11 cellular contexts compared by ENCODE assay signal in the genomic region with DNA sequence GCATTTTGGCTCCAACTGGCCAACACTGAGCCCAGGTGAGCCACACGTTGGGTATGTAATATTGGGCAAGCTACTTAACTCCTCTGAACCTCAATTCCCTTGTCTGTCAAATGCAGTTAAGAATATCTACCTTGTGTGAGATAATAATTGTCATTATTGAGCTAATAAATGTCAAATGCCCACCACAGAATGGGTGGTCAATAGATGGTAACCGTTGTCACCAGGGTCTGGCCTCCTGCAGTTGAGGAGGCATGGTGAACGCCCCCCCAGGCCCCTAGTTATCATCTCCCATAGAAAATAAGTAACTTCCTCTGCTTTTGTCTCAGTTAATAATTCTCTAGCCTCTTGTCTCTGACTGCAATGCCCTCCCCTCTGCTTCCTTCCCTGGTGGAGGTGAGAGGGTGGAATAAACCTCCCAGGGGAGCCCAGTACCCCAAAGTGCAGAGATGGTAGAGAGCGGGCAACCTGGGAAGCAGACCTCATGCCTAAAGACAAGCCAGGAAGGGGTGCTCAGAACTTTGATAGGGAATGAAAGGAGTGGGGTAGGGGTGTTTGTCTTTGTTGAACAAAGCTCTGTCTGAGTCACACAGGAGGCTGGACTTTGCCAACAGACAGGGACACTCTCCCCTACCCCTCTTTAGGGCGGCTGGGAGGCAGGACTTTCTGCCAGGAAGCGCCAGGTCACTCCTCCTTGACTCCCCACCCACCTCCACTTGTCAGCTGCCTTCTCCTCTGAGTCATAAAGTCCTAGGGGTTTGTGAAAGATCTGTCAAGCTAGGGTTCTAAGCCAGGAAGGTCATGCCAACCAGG. TPM values are rescaled to one million over a fixed set of nuclear protein-coding genes. Genes with fewer than 3 reads are reported as not detected.
DNase-seq lines count a peak whose midpoint lies in the region; ATAC-seq lines count a peak whose summit lies in the region.
"Had no signal": no experiment of that assay in that cellular context is flagged by ENCODE, and none has a peak within 500 bp of the region (broad histone marks: within the 10 kb centered on the region; RNA-seq: fewer than 3 reads in every experiment).

No MANE protein-coding gene starts in this region.

- H3K9ac ChIP-seq in Karpas-422 (ENCODE audit: low read length), result no peak overlapping the region

- no peaks in the 10 kb centered on the region for H3K9me2 ChIP-seq in Karpas-422 (replicated peaks; ENCODE audit: insufficient read depth, low read length)

- H3K79me2 ChIP-seq in Karpas-422 (ENCODE audit: low read length), result no peaks in the 10 kb centered on the region

- WGBS in mesodermal cell (ENCODE audit: insufficient coverage in 2 of 2), 2 experiments, result 53 to 88% methylated on average over 2 to 4 of the region's 6 CpGs

- peak; percentile 73 for ATAC-seq in activated naive CD8-positive, alpha-beta T cell treated with anti-CD3 and anti-CD28 coated beads, Interleukin-2, amount 50 U/mL, for 24 hours
- ATAC-seq in GM21576 (IDR thresholded peaks at IDR 0.05; ENCODE audit: unreplicated experiment) (no peak), HG02642 (IDR thresholded peaks at IDR 0.05; ENCODE audit: poor library complexity, unreplicated experiment) (no peak)

- no peak overlapping the region for H2AFZ ChIP-seq in Karpas-422 (ENCODE audit: low read length)

- H3K9me3 ChIP-seq in mesodermal cell (ENCODE audit: control insufficient read depth, low read length) (no peaks in the 10 kb centered on the region), Karpas-422 (ENCODE audit: low read length) (no peaks in the 10 kb centered on the region)
- H3K9me3 ChIP-seq: ascending aorta, SJSA1 had no signal

- peak overlapping the region; percentile 51 for H3K27ac ChIP-seq in mesodermal cell (ENCODE audit: low read depth, low read length, severe bottlenecking)
- H3K27ac ChIP-seq in Karpas-422 (ENCODE audit: low read length), result no peak overlapping the region
- H3K27ac ChIP-seq: ascending aorta, SJSA1 had no signal

- H3K4me1 Mint-ChIP-seq in activated naive CD8-positive, alpha-beta T cell treated with anti-CD3 and anti-CD28 coated beads, Interleukin-2, amount 50 U/mL, for 24 hours, result peaks cover 5% of the 10 kb centered on the region

- H3K4me3 ChIP-seq in mesodermal cell (ENCODE audit: extremely low read depth, insufficient read depth, low read length, poor library complexity, severe bottlenecking), result no peak overlapping the region
- H3K4me3 ChIP-seq in H7 (ENCODE audit: insufficient read depth, low read depth, low read length), result no peak overlapping the region
- H3K4me3 ChIP-seq in Karpas-422 (ENCODE audit: low read length), result no peak overlapping the region
- H3K4me3 ChIP-seq: ascending aorta, SJSA1 had no signal

- H3K4me3 Mint-ChIP-seq in activated naive CD8-positive, alpha-beta T cell treated with anti-CD3 and anti-CD28 coated beads, Interleukin-2, amount 50 U/mL, for 24 hours, result no peak overlapping the region

- H3K36me3 ChIP-seq in mesodermal cell (ENCODE audit: control insufficient read depth, insufficient read depth, low read length), result no peaks in the 10 kb centered on the region
- no peaks in the 10 kb centered on the region for H3K36me3 ChIP-seq in H7 (replicated peaks; ENCODE audit: control insufficient read depth, insufficient read depth, low read length)
- H3K36me3 ChIP-seq in Karpas-422 (ENCODE audit: insufficient read depth, low read length), result no peaks in the 10 kb centered on the region
- H3K36me3 ChIP-seq: ascending aorta, SJSA1 had no signal

- H3K4me1 ChIP-seq in mesodermal cell (ENCODE audit: control insufficient read depth, insufficient read depth, low read length, poor library complexity, severe bottlenecking), result peaks cover 25% of the 10 kb centered on the region
- peaks cover 4% of the 10 kb centered on the region for H3K4me1 ChIP-seq in Karpas-422 (ENCODE audit: low read length)
- H3K4me1 ChIP-seq: ascending aorta had no signal

- H4K20me1 ChIP-seq in Karpas-422 (ENCODE audit: insufficient read depth, low read depth, low read length), result 0 out of 2 replicates have a peak, but pooled peaks cover 3% of the 10 kb centered on the region

- no peak overlapping the region for H3K27ac Mint-ChIP-seq in activated naive CD8-positive, alpha-beta T cell treated with anti-CD3 and anti-CD28 coated beads, Interleukin-2, amount 50 U/mL, for 24 hours

- H3K9me3 Mint-ChIP-seq in activated naive CD8-positive, alpha-beta T cell treated with anti-CD3 and anti-CD28 coated beads, Interleukin-2, amount 50 U/mL, for 24 hours, result no peaks in the 10 kb centered on the region

- DNase-seq in Daoy (ENCODE audit: low read depth) (peak; percentile 76), HT1080 (ENCODE audit: low read depth) (peak; percentile 92), H7 (no peak), Karpas-422 (no peak)
- no peak for DNase-seq in activated naive CD8-positive, alpha-beta T cell treated with anti-CD3 and anti-CD28 coated beads, Interleukin-2, amount 50 U/mL, for 24 hours
- DNase-seq: stimulated activated CD4-positive, alpha-beta T cell treated with anti-CD3 and anti-CD28 coated beads, Interleukin-2, amount 100 ng/mL, for 48 hours had no signal

- H3K36me3 Mint-ChIP-seq in activated naive CD8-positive, alpha-beta T cell treated with anti-CD3 and anti-CD28 coated beads, Interleukin-2, amount 50 U/mL, for 24 hours (ENCODE audit: low read depth), result no peaks in the 10 kb centered on the region

- no peak overlapping the region for H3K4me2 ChIP-seq in Karpas-422 (ENCODE audit: low read depth, low read length, poor library complexity, severe bottlenecking)

- H3K27me3 Mint-ChIP-seq in activated naive CD8-positive, alpha-beta T cell treated with anti-CD3 and anti-CD28 coated beads, Interleukin-2, amount 50 U/mL, for 24 hours, result no peaks in the 10 kb centered on the region

- H3K27me3 ChIP-seq in H7 (ENCODE audit: control insufficient read depth, insufficient read depth, low read length) (no peaks in the 10 kb centered on the region), Karpas-422 (ENCODE audit: low read length) (no peaks in the 10 kb centered on the region)
- H3K27me3 ChIP-seq: ascending aorta, SJSA1 had no signal

RNA-seq across cellular contexts. Expression of gene UNC5CL, which starts 1.3 kb away (rescaled TPM):
- 0.11 TPM in 1 of 2 replicates, not detected in the other for total RNA-seq in Daoy (2014; rRNA removed; shearing (Covaris generic))
- total RNA-seq in HT1080 (2014; rRNA removed; shearing (Covaris generic)), result 0.16 and 0.37 TPM in 2 replicates
- 0.14 and 0.45 TPM in 2 replicates for polyA plus RNA-seq in HT1080 (2015; cell fraction: cytosol; rRNA removed)
- 0.71 and 3.0 TPM in 2 replicates for polyA plus RNA-seq in HT1080 (2015; cell fraction: nucleus; rRNA removed)
- polyA plus RNA-seq in mesodermal cell (2013, experiment 1 of 2), result 1.6 TPM
- 2.0 TPM for polyA plus RNA-seq in mesodermal cell (2013, experiment 2 of 2)
- total RNA-seq in H7 (2014; rRNA removed; shearing (Covaris generic)), result 4.2 and 4.3 TPM in 2 replicates
- 1.1 and 3.3 TPM in 2 replicates for total RNA-seq in Karpas-422 (2014; rRNA removed; shearing (Covaris generic); ENCODE audit: low replicate concordance)
- total RNA-seq: SJSA1 had no signal

RNA-seq across cellular contexts. Expression of gene TSPO2, which starts 2.0 kb away (rescaled TPM):
- not detected in 2 replicates for total RNA-seq in Daoy (2014; rRNA removed; shearing (Covaris generic))
- 0.34 and 0.43 TPM in 2 replicates for total RNA-seq in HT1080 (2014; rRNA removed; shearing (Covaris generic))
- not detected in 2 replicates for polyA plus RNA-seq in HT1080 (2015; cell fraction: cytosol; rRNA removed)
- 0.15 TPM in 1 of 2 replicates, not detected in the other for polyA plus RNA-seq in HT1080 (2015; cell fraction: nucleus; rRNA removed)
- not detected for polyA plus RNA-seq in mesodermal cell (2013, experiment 1 of 2)
- polyA plus RNA-seq in mesodermal cell (2013, experiment 2 of 2), result not detected
- total RNA-seq in H7 (2014; rRNA removed; shearing (Covaris generic)), result not detected in 2 replicates
- total RNA-seq in Karpas-422 (2014; rRNA removed; shearing (Covaris generic); ENCODE audit: low replicate concordance), result not detected in 2 replicates
- total RNA-seq: ascending aorta, SJSA1 had no signal

RNA-seq across cellular contexts. Expression of gene APOBEC2, which starts 12.7 kb away (rescaled TPM):
- total RNA-seq in Daoy (2014; rRNA removed; shearing (Covaris generic)), result not detected in 2 replicates
- not detected in 2 replicates for total RNA-seq in HT1080 (2014; rRNA removed; shearing (Covaris generic))
- polyA plus RNA-seq in HT1080 (2015; cell fraction: cytosol; rRNA removed), result not detected in 2 replicates
- polyA plus RNA-seq in HT1080 (2015; cell fraction: nucleus; rRNA removed), result not detected in 2 replicates
- polyA plus RNA-seq in mesodermal cell (2013, experiment 1 of 2), result not detected
- not detected for polyA plus RNA-seq in mesodermal cell (2013, experiment 2 of 2)
- total RNA-seq in H7 (2014; rRNA removed; shearing (Covaris generic)), result 0.14 TPM in 1 of 2 replicates, not detected in the other
- not detected in 2 replicates for total RNA-seq in Karpas-422 (2014; rRNA removed; shearing (Covaris generic); ENCODE audit: low replicate concordance)
- total RNA-seq: ascending aorta, SJSA1 had no signal

RNA-seq across cellular contexts. Expression of gene OARD1, which starts 31.9 kb away (rescaled TPM):
- total RNA-seq in Daoy (2014; rRNA removed; shearing (Covaris generic)), result 28.8 and 29.0 TPM in 2 replicates
- total RNA-seq in HT1080 (2014; rRNA removed; shearing (Covaris generic)), result 19.0 and 25.5 TPM in 2 replicates
- polyA plus RNA-seq in HT1080 (2015; cell fraction: cytosol; rRNA removed), result 35.3 and 39.3 TPM in 2 replicates
- 25.1 and 26.6 TPM in 2 replicates for polyA plus RNA-seq in HT1080 (2015; cell fraction: nucleus; rRNA removed)
- polyA plus RNA-seq in mesodermal cell (2013, experiment 1 of 2), result 30.2 TPM
- 34.0 TPM for polyA plus RNA-seq in mesodermal cell (2013, experiment 2 of 2)
- total RNA-seq in H7 (2014; rRNA removed; shearing (Covaris generic)), result 15.3 and 23.2 TPM in 2 replicates
- 37.5 and 41.6 TPM in 2 replicates for total RNA-seq in Karpas-422 (2014; rRNA removed; shearing (Covaris generic); ENCODE audit: low replicate concordance)
- total RNA-seq: ascending aorta had no signal

RNA-seq across cellular contexts. Expression of gene NFYA, which starts 32.5 kb away (rescaled TPM):
- 9.1 and 13.1 TPM in 2 replicates for total RNA-seq in Daoy (2014; rRNA removed; shearing (Covaris generic))
- total RNA-seq in HT1080 (2014; rRNA removed; shearing (Covaris generic)), result 7.9 and 11.8 TPM in 2 replicates
- 17.9 and 18.7 TPM in 2 replicates for polyA plus RNA-seq in HT1080 (2015; cell fraction: cytosol; rRNA removed)
- 30.0 and 32.7 TPM in 2 replicates for polyA plus RNA-seq in HT1080 (2015; cell fraction: nucleus; rRNA removed)
- 44.2 TPM for polyA plus RNA-seq in mesodermal cell (2013, experiment 1 of 2)
- 38.6 TPM for polyA plus RNA-seq in mesodermal cell (2013, experiment 2 of 2)
- 12.1 and 20.0 TPM in 2 replicates for total RNA-seq in H7 (2014; rRNA removed; shearing (Covaris generic))
- total RNA-seq in Karpas-422 (2014; rRNA removed; shearing (Covaris generic); ENCODE audit: low replicate concordance), result 15.7 and 23.7 TPM in 2 replicates

Comparison
In these comparisons a context has a peak if more than half of its experiments do, and no peak if none do; other contexts are left out.
1. DNase-seq: peak in Daoy (single experiment) and HT1080 (single experiment); none in activated naive CD8-positive, alpha-beta T cell treated with anti-CD3 and anti-CD28 coated beads, Interleukin-2, amount 50 U/mL, for 24 hours (single experiment), H7 (single experiment) and Karpas-422 (single experiment).